17 cellular contexts compared by ENCODE assay signal in the genomic region with DNA sequence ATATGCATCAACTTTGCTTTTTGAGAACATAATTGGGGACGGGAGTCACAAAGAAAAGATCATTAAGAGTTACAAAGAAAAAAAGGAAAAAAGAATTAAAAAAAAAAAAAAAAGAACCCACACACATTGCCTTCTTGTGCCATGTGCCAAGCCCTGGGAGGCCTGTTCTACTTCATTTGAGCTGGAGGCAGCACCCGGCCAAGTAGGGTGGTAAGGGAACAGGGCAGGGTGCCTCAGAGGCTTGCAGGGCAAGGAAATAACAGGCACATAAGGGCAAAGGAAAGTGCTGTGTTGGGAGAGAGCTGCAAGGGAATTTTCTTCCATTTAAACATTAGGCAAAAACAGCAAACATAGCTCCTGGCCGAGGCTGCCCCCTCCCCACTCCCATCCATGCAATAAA.
DNase-seq lines count a peak whose midpoint lies in the region; ATAC-seq and TF ChIP-seq lines count a peak whose summit lies in the region.
"Had no signal": no experiment of that assay in that cellular context is flagged by ENCODE, and none has a peak within 500 bp of the region (broad histone marks: within the 10 kb centered on the region; RNA-seq: fewer than 3 reads in every experiment).

No MANE protein-coding gene starts in this region.

- H3K27me3 Mint-ChIP-seq in Calu3 (ENCODE audit: unreplicated experiment): no peaks in the 10 kb centered on the region

- no peak overlapping the region for H3K27ac Mint-ChIP-seq in Calu3 (ENCODE audit: unreplicated experiment)
- H3K27ac Mint-ChIP-seq: GM23338 had no signal

- peaks cover 7% of the 10 kb centered on the region for H3K9me3 Mint-ChIP-seq in Calu3 (ENCODE audit: low read depth, unreplicated experiment)
- H3K9me3 Mint-ChIP-seq: GM23338 had no signal

- no peaks in the 10 kb centered on the region for H3K4me1 Mint-ChIP-seq in Calu3 (ENCODE audit: low read depth, unreplicated experiment)
- H3K4me1 Mint-ChIP-seq: GM23338 had no signal

- no peak overlapping the region for H3K4me3 Mint-ChIP-seq in Calu3 (ENCODE audit: low read depth, unreplicated experiment)
- H3K4me3 Mint-ChIP-seq: GM23338 had no signal

- CTCF ChIA-PET in Calu3 (lab: Charles Lee): no interaction called here

- no peaks in the 10 kb centered on the region for H3K36me3 Mint-ChIP-seq in Calu3 (ENCODE audit: insufficient read depth, unreplicated experiment)

- TF ChIP-seq CTCF in Calu3 (IDR thresholded peaks at IDR 0.05; ENCODE audit: unreplicated experiment): no peak

- no peak for ATAC-seq in GM18868 (IDR thresholded peaks at IDR 0.05; ENCODE audit: unreplicated experiment)
- ATAC-seq in HG02588 (IDR thresholded peaks at IDR 0.05; ENCODE audit: unreplicated experiment): no peak
- ATAC-seq: GM23338, HepG2 had no signal

- intact Hi-C loops in posterior cingulate gyrus (cut with DNase I): no loop called here
- intact Hi-C loops in Calu3 (cut with micrococcal nuclease; ENCODE audit: unreplicated experiment): no loop called here

- DNase-seq in amygdala (lab: John Stamatoyannopoulos, UW): peak in 31 of 56 donors; percentile 3 to 73 (median 26)
- peak; percentile 43 for DNase-seq in glomerular visceral epithelial cell (ENCODE audit: extremely low spot score)
- peak in 6 of 10 donors; percentile 31 to 81 (median 58) for DNase-seq in posterior cingulate gyrus
- no peak for DNase-seq in NCI-H146 (lab: John Stamatoyannopoulos, UW)
- no peak for DNase-seq in Calu3
- DNase-seq: DND-41, GDM1, KBM-7, NCI-H1105 treated with DMSO at 0.1 percent for 48 hours, NCI-H1694 treated with DMSO at 0.1 percent for 48 hours, NCI-H510A treated with DMSO at 0.1 percent for 48 hours, NCI-H774, Right ventricle myocardium superior had no signal

- BruUV-seq in Calu3 (replicated peaks; lab: Mats Ljungman, UMichigan): no TSS peak

Comparison
In these comparisons a context has a peak if more than half of its experiments do, and no peak if none do; other contexts are left out.
1. DNase-seq: peak in amygdala (31 of 56), glomerular visceral epithelial cell (single experiment) and posterior cingulate gyrus (6 of 10); none in NCI-H146 (single experiment) and Calu3 (single experiment).